In the genomic region with DNA sequence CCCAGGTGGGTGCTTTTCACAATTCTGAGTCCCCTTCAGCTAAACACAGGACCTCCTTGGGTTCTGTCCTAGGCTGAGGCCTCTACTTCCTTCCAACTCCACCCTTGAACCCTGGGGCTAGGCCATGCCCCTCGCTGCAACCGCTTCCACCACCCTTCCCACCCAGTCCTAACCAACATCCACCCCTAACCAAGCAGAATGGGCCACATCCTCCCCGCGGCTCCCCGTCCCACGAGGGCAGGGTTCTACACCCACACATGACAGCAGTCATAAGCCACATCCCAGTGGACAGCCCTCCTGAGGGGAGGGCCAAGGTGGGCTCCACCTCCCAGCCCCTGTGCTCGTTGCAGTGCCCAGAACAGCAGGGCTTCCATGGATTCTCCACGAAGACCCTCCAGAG, we compare ENCODE assay signal across 1 cellular context.
TF ChIP-seq lines count a peak whose summit lies in the region.

No MANE protein-coding gene starts in this region.

TF ChIP-seq in H1, 55 proteins besides CTCF, POLR2A, EP300 and RAD21:
- TF ChIP-seq CREB1 (IDR thresholded peaks at IDR 0.05) (no peak), CBX8 (IDR thresholded peaks at IDR 0.05; ENCODE audit: borderline replicate concordance, low read depth, low read length) (no peak), HDAC6 (IDR thresholded peaks at IDR 0.05; ENCODE audit: low read depth, low read length) (no peak), ASH2L (IDR thresholded peaks at IDR 0.05; ENCODE audit: low read length) (no peak), E2F6 (IDR thresholded peaks at IDR 0.05) (no peak), SRF (IDR thresholded peaks at IDR 0.05; ENCODE audit: low read depth, low read length) (no peak)
